1 cellular context compared by ENCODE assay signal in genomic region chr13:107712145-107712544, GRCh38.
TF ChIP-seq lines count a peak whose summit lies in the region.

No MANE protein-coding gene starts in this region.

TF ChIP-seq in IMR-90, 13 proteins besides CTCF, POLR2A, EP300 and RAD21 (continued from another document):
- TF ChIP-seq, protein P1, sequence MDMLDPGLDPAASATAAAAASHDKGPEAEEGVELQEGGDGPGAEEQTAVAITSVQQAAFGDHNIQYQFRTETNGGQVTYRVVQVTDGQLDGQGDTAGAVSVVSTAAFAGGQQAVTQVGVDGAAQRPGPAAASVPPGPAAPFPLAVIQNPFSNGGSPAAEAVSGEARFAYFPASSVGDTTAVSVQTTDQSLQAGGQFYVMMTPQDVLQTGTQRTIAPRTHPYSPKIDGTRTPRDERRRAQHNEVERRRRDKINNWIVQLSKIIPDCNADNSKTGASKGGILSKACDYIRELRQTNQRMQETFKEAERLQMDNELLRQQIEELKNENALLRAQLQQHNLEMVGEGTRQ (IDR thresholded peaks at IDR 0.05; ENCODE audit: low read depth, low read length): no peak
